In genomic region chr5:162391848-162392247, GRCh38 we compare ENCODE assay signal across 25 cellular contexts.
"Had no signal": no experiment of that assay in that cellular context is flagged by ENCODE, and none has a peak within 500 bp of the region (broad histone marks: within the 10 kb centered on the region; RNA-seq: fewer than 3 reads in every experiment).

No MANE protein-coding gene starts in this region.

- H3K27me3 ChIP-seq: Peyer's patch had no signal

- DNase-seq: activated CD4-positive, alpha-beta memory T cell treated with anti-CD3 and anti-CD28 coated beads, Interleukin-2, amount 10 ng/mL, durations not matched to agents 7 days and 5 days; activated CD4-positive, alpha-beta T cell treated with anti-CD3 and anti-CD28 coated beads for 36 hours; activated CD4-positive, alpha-beta T cell treated with anti-CD3 and anti-CD28 coated beads, Interleukin-2, amount 50 U/mL, for 1 hour; activated gamma-delta T cell; activated naive CD4-positive, alpha-beta T cell treated with anti-CD3 and anti-CD28 coated beads for 36 hours; activated T-cell treated with anti-CD3 and anti-CD28 coated beads for 4 hours; activated T-cell treated with anti-CD3 and anti-CD28 coated beads, Interleukin-2, amount 50 U/mL, for 48 hours; NCI-H1048; NCI-H146; NCI-H187 treated with DMSO at 0.1 percent for 48 hours; NCI-H2081 treated with DMSO at 0.1 percent for 48 hours; NCI-H2171; NCI-H2227 treated with DMSO at 0.1 percent for 48 hours; NCI-H510A; NCI-H526 treated with DMSO at 0.1 percent for 48 hours; NCI-H82; NK-92 treated with Interleukin-12 subunit alpha and Interleukin-12 subunit beta, amount 100 ng/mL, for 24 hours; Peyer's patch; Right ventricle myocardium superior; SJCRH30; SK-N-SH; T-helper 1 cell; WERI-Rb-1 had no signal

- ATAC-seq: activated CD4-positive, alpha-beta T cell treated with anti-CD3 and anti-CD28 coated beads for 36 hours; activated T-helper 17 cell treated with anti-CD3 and anti-CD28 coated beads, Interleukin-2, amount 50 U/mL, for 72 hours had no signal

- H3K9me3 ChIP-seq: Peyer's patch, SJCRH30, SK-N-SH had no signal

- H3K36me3 ChIP-seq: Peyer's patch, SJCRH30, WERI-Rb-1 had no signal

- H3K4me2 ChIP-seq: SK-N-SH had no signal

- H3K4me3 ChIP-seq: Peyer's patch, SJCRH30 had no signal

- H3K9ac ChIP-seq: SK-N-SH had no signal

- H3K27ac ChIP-seq: Peyer's patch, RWPE1, SJCRH30, WERI-Rb-1 had no signal

- H3K4me1 ChIP-seq: Peyer's patch, SJCRH30 had no signal
